ENCODE assay signal across 1 cellular context in genomic region chr17:48908047-48908843, GRCh38.
A peak's percentile ranks its signal among the peaks of the same experiment; 100 is the strongest.
TF ChIP-seq lines count a peak whose summit lies in the region.

UBE2Z (plus strand) TSS chr17:48908407; CDS start chr17:48908504, 97 bp downstream.

TF ChIP-seq in K562, 482 proteins besides CTCF, POLR2A, EP300 and RAD21 (continued from another document and continues in another):
- TF ChIP-seq, protein P1, sequence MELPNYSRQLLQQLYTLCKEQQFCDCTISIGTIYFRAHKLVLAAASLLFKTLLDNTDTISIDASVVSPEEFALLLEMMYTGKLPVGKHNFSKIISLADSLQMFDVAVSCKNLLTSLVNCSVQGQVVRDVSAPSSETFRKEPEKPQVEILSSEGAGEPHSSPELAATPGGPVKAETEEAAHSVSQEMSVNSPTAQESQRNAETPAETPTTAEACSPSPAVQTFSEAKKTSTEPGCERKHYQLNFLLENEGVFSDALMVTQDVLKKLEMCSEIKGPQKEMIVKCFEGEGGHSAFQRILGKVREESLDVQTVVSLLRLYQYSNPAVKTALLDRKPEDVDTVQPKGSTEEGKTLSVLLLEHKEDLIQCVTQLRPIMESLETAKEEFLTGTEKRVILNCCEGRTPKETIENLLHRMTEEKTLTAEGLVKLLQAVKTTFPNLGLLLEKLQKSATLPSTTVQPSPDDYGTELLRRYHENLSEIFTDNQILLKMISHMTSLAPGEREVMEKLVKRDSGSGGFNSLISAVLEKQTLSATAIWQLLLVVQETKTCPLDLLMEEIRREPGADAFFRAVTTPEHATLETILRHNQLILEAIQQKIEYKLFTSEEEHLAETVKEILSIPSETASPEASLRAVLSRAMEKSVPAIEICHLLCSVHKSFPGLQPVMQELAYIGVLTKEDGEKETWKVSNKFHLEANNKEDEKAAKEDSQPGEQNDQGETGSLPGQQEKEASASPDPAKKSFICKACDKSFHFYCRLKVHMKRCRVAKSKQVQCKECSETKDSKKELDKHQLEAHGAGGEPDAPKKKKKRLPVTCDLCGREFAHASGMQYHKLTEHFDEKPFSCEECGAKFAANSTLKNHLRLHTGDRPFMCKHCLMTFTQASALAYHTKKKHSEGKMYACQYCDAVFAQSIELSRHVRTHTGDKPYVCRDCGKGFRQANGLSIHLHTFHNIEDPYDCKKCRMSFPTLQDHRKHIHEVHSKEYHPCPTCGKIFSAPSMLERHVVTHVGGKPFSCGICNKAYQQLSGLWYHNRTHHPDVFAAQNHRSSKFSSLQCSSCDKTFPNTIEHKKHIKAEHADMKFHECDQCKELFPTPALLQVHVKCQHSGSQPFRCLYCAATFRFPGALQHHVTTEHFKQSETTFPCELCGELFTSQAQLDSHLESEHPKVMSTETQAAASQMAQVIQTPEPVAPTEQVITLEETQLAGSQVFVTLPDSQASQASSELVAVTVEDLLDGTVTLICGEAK (IDR thresholded peaks at IDR 0.05), result peak; percentile 69
- TF ChIP-seq, protein P1 (CRISPR knock-in tag; IDR thresholded peaks at IDR 0.05), result no peak
- no peak for TF ChIP-seq FIP1L1 (IDR thresholded peaks at IDR 0.05; ENCODE audit: low read depth, low read length, poor library complexity, severe bottlenecking)
- no peak for TF ChIP-seq BRF1 (IDR thresholded peaks at IDR 0.05; ENCODE audit: borderline replicate concordance, extremely low read depth, insufficient read length)
- TF ChIP-seq ZNF41 (CRISPR knock-in tag; conservative IDR thresholded peaks at IDR 0.05), result no peak
- TF ChIP-seq TAF15 (IDR thresholded peaks at IDR 0.05; ENCODE audit: low read depth, low read length), result no peak
- no peak for TF ChIP-seq KAT2B (IDR thresholded peaks at IDR 0.05; ENCODE audit: low read depth, low read length)
- peak; percentile 89 for TF ChIP-seq GABPA (tag; conservative IDR thresholded peaks at IDR 0.05; ENCODE audit: low read depth)
- peak; percentile 31 for TF ChIP-seq TAF7 (tag; IDR thresholded peaks at IDR 0.05)
- no peak for TF ChIP-seq ZNF75A (CRISPR knock-in tag; IDR thresholded peaks at IDR 0.05)
- TF ChIP-seq, protein P2, sequence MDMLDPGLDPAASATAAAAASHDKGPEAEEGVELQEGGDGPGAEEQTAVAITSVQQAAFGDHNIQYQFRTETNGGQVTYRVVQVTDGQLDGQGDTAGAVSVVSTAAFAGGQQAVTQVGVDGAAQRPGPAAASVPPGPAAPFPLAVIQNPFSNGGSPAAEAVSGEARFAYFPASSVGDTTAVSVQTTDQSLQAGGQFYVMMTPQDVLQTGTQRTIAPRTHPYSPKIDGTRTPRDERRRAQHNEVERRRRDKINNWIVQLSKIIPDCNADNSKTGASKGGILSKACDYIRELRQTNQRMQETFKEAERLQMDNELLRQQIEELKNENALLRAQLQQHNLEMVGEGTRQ (CRISPR knock-in tag; IDR thresholded peaks at IDR 0.05), result no peak
- no peak for TF ChIP-seq ZNF197 (CRISPR knock-in tag; IDR thresholded peaks at IDR 0.05; ENCODE audit: low read depth)
- peak; percentile 75; the same call in 1 of the 2 replicates for TF ChIP-seq LCOR (CRISPR knock-in tag; IDR thresholded peaks at IDR 0.05)
- no peak for TF ChIP-seq FUS (optimal IDR thresholded peaks at IDR 0.05; ENCODE audit: low read depth, low read length)
- no peak for TF ChIP-seq ZNF57 (CRISPR knock-in tag; IDR thresholded peaks at IDR 0.05)
- TF ChIP-seq EP400 (IDR thresholded peaks at IDR 0.05), result peak; percentile 84
- no peak for TF ChIP-seq ILF3 (IDR thresholded peaks at IDR 0.05; ENCODE audit: borderline replicate concordance)
- TF ChIP-seq, protein P3, sequence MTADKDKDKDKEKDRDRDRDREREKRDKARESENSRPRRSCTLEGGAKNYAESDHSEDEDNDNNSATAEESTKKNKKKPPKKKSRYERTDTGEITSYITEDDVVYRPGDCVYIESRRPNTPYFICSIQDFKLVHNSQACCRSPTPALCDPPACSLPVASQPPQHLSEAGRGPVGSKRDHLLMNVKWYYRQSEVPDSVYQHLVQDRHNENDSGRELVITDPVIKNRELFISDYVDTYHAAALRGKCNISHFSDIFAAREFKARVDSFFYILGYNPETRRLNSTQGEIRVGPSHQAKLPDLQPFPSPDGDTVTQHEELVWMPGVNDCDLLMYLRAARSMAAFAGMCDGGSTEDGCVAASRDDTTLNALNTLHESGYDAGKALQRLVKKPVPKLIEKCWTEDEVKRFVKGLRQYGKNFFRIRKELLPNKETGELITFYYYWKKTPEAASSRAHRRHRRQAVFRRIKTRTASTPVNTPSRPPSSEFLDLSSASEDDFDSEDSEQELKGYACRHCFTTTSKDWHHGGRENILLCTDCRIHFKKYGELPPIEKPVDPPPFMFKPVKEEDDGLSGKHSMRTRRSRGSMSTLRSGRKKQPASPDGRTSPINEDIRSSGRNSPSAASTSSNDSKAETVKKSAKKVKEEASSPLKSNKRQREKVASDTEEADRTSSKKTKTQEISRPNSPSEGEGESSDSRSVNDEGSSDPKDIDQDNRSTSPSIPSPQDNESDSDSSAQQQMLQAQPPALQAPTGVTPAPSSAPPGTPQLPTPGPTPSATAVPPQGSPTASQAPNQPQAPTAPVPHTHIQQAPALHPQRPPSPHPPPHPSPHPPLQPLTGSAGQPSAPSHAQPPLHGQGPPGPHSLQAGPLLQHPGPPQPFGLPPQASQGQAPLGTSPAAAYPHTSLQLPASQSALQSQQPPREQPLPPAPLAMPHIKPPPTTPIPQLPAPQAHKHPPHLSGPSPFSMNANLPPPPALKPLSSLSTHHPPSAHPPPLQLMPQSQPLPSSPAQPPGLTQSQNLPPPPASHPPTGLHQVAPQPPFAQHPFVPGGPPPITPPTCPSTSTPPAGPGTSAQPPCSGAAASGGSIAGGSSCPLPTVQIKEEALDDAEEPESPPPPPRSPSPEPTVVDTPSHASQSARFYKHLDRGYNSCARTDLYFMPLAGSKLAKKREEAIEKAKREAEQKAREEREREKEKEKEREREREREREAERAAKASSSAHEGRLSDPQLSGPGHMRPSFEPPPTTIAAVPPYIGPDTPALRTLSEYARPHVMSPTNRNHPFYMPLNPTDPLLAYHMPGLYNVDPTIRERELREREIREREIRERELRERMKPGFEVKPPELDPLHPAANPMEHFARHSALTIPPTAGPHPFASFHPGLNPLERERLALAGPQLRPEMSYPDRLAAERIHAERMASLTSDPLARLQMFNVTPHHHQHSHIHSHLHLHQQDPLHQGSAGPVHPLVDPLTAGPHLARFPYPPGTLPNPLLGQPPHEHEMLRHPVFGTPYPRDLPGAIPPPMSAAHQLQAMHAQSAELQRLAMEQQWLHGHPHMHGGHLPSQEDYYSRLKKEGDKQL (CRISPR knock-in tag; IDR thresholded peaks at IDR 0.05; ENCODE audit: borderline replicate concordance), result no peak
- TF ChIP-seq POLR3G (IDR thresholded peaks at IDR 0.05; ENCODE audit: extremely low read depth, insufficient read length, insufficient replicate concordance), result no peak
- no peak for TF ChIP-seq ZNF507 (tag; conservative IDR thresholded peaks at IDR 0.05)
- no peak for TF ChIP-seq ZBTB26 (CRISPR knock-in tag; IDR thresholded peaks at IDR 0.05)
- no peak for TF ChIP-seq PRMT5 (CRISPR knock-in tag; IDR thresholded peaks at IDR 0.05)
- TF ChIP-seq CUX1 (CRISPR knock-in tag; IDR thresholded peaks at IDR 0.05), result no peak
- TF ChIP-seq ZFPM2 (CRISPR knock-in tag; IDR thresholded peaks at IDR 0.05), result no peak
- no peak for TF ChIP-seq ZNF668 (CRISPR knock-in tag; IDR thresholded peaks at IDR 0.05)
- TF ChIP-seq ZC3H8 (IDR thresholded peaks at IDR 0.05), result no peak
- TF ChIP-seq NCOR1 (IDR thresholded peaks at IDR 0.05), result peak; percentile 34; the same call in 1 of the 2 replicates
- TF ChIP-seq ZNF274 (IDR thresholded peaks at IDR 0.05; ENCODE audit: borderline replicate concordance, low read depth, low read length), result no peak
- no peak for TF ChIP-seq TCF7L2 (IDR thresholded peaks at IDR 0.05; ENCODE audit: low read depth, low read length)
- TF ChIP-seq PML (IDR thresholded peaks at IDR 0.05; ENCODE audit: low read length), result peak; percentile 62; the same call in 1 of the 2 replicates
- no peak for TF ChIP-seq STAG1 (CRISPR knock-in tag; IDR thresholded peaks at IDR 0.05; ENCODE audit: borderline replicate concordance)
- TF ChIP-seq CC2D1A (IDR thresholded peaks at IDR 0.05), result 0 out of 2 replicates have a peak, but pooled peaks have one; percentile 34
- TF ChIP-seq KAT7 (CRISPR knock-in tag; IDR thresholded peaks at IDR 0.05; ENCODE audit: borderline replicate concordance), result no peak
- TF ChIP-seq ZBED1 (IDR thresholded peaks at IDR 0.05), result no peak
- TF ChIP-seq, protein P4, sequence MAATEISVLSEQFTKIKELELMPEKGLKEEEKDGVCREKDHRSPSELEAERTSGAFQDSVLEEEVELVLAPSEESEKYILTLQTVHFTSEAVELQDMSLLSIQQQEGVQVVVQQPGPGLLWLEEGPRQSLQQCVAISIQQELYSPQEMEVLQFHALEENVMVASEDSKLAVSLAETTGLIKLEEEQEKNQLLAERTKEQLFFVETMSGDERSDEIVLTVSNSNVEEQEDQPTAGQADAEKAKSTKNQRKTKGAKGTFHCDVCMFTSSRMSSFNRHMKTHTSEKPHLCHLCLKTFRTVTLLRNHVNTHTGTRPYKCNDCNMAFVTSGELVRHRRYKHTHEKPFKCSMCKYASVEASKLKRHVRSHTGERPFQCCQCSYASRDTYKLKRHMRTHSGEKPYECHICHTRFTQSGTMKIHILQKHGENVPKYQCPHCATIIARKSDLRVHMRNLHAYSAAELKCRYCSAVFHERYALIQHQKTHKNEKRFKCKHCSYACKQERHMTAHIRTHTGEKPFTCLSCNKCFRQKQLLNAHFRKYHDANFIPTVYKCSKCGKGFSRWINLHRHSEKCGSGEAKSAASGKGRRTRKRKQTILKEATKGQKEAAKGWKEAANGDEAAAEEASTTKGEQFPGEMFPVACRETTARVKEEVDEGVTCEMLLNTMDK (IDR thresholded peaks at IDR 0.05; ENCODE audit: borderline replicate concordance, insufficient read depth, low read depth, low read length, poor library complexity, severe bottlenecking), result peak; percentile 86
- 0 out of 2 replicates have a peak, but pooled peaks have one; percentile 24 for TF ChIP-seq FOSL1 (tag; conservative IDR thresholded peaks at IDR 0.05)
- TF ChIP-seq ZNF436 (CRISPR knock-in tag; IDR thresholded peaks at IDR 0.05), result no peak
